ENCODE assay signal across 8 cellular contexts in genomic region chr17:49031965-49032928, GRCh38. TPM values are rescaled to one million over a fixed set of nuclear protein-coding genes. Genes with fewer than 3 reads are reported as not detected.
DNase-seq lines count a peak whose midpoint lies in the region; ATAC-seq lines count a peak whose summit lies in the region.

No MANE protein-coding gene starts in this region.

- no peak overlapping the region for H3K4me3 ChIP-seq in SK-N-MC

- H3K27ac ChIP-seq in SK-N-MC, result peak overlapping the region; percentile 81

- intact Hi-C loops in Right ventricle myocardium inferior (cut with DNase I), result loop anchor here (5.0 kb wide), 1 partner anchor 355 kb away; no protein-coding TSS in a partner anchor
- intact Hi-C loops in cardiac septum (cut with DNase I), result loop anchor here (5.0 to 10.0 kb wide), 3 partner anchors 137 to 357 kb away; partner anchors contain the start of gene ATP5MC1

- in situ Hi-C loops in T47D (cut with HindIII; ENCODE audit: low pct_unique_long_range_greater_than_20kb, low sequenced_read_pairs), result no loop called here

- H3K9ac ChIP-seq in SK-N-MC (ENCODE audit: insufficient read length), result peak overlapping the region; percentile 2

- H3K36me3 ChIP-seq in SK-N-MC (ENCODE audit: insufficient read depth, low read length), result peaks cover 94% of the 10 kb centered on the region

- ATAC-seq in Right ventricle myocardium inferior (no peak), GM19463 (IDR thresholded peaks at IDR 0.05; ENCODE audit: unreplicated experiment) (no peak)

- H3K9me3 ChIP-seq in SK-N-MC (ENCODE audit: low read depth, low read length), result no peaks in the 10 kb centered on the region

- DNase-seq in Right ventricle myocardium inferior (ENCODE audit: missing footprints) (peak; percentile 56), cardiac septum (ENCODE audit: low spot score) (no peak), NCI-H128 (lab: John Stamatoyannopoulos, UW; ENCODE audit: unreplicated experiment) (peak; percentile 19), SK-N-MC (ENCODE audit: low read depth, low spot score) (peak; percentile 75), T47D (ENCODE audit: low read depth in 1 of 2, low spot score in 1 of 2) (peak; percentile 85 to 90), islet precursor cell (peak; percentile 89)
- DNase-seq in stimulated activated CD4-positive, alpha-beta T cell treated with anti-CD3 and anti-CD28 coated beads, Interleukin-4, amount 100 ng/mL, for 4 hours, result peak; percentile 19 to 21

RNA-seq across cellular contexts. Expression of gene IGF2BP1, which starts 35.1 kb away (rescaled TPM):
- total RNA-seq in Right ventricle myocardium inferior, result not detected
- not detected for total RNA-seq in cardiac septum
